28 cellular contexts compared by ENCODE assay signal in genomic region chr4:29762151-29762550, GRCh38.
"Had no signal": no experiment of that assay in that cellular context is flagged by ENCODE, and none has a peak within 500 bp of the region (broad histone marks: within the 10 kb centered on the region; RNA-seq: fewer than 3 reads in every experiment).

No MANE protein-coding gene starts in this region.

- H3K4me1 Mint-ChIP-seq: endodermal cell, mesothelial cell of epicardium, naive B cell had no signal

- H3K36me3 ChIP-seq: colonic mucosa, esophagus squamous epithelium, gastrocnemius medialis, heart right ventricle, left lung, lower lobe of right lung had no signal

- H3K27me3 ChIP-seq: colonic mucosa, esophagus squamous epithelium, gastrocnemius medialis, heart right ventricle, left lung had no signal

- H3K27me3 Mint-ChIP-seq: dendritic cell treated with granulocyte-macrophage colony-stimulating factor and Interleukin-4, amounts not matched to agents 40 ng/mL and 50 ng/mL, for 4 days; effector memory CD8-positive, alpha-beta T cell; naive B cell had no signal

- H3K4me1 ChIP-seq: colonic mucosa, esophagus squamous epithelium, gastrocnemius medialis, heart right ventricle, left lung, lower lobe of right lung had no signal

- DNase-seq: colonic mucosa; cortex of kidney; effector CD8-positive, alpha-beta T cell; effector memory CD8-positive, alpha-beta T cell; endodermal cell; erythroblast; esophagus squamous epithelium; foreskin fibroblast; foreskin melanocyte; gastrocnemius medialis; glutamatergic neuron; head of caudate nucleus; heart right ventricle; hippocampal formation; left cardiac atrium; left lung; left ventricle myocardium superior; lower lobe of right lung; mesenchymal stem cell; mucosa of descending colon; naive B cell had no signal

- H3K9me3 Mint-ChIP-seq: dendritic cell treated with granulocyte-macrophage colony-stimulating factor and Interleukin-4, amounts not matched to agents 40 ng/mL and 50 ng/mL, for 4 days; endodermal cell; mesothelial cell of epicardium had no signal

- H3K36me3 Mint-ChIP-seq: mesothelial cell of epicardium, naive B cell had no signal

- FAIRE-seq: endometrium, islet of Langerhans, keratinocyte had no signal

- ATAC-seq: effector memory CD8-positive, alpha-beta T cell; esophagus mucosa; gastrocnemius medialis; heart right ventricle; left cardiac atrium; left lung; left ventricle myocardium superior; lower lobe of right lung; mucosa of descending colon had no signal

- H3K27ac ChIP-seq: colonic mucosa, epithelial cell of prostate, esophagus squamous epithelium, gastrocnemius medialis, heart right ventricle, left lung, lower lobe of right lung had no signal

- H3K4me3 ChIP-seq: colonic mucosa, esophagus squamous epithelium, gastrocnemius medialis, heart right ventricle, left lung, lower lobe of right lung, mucosa of descending colon had no signal

- H3K4me3 Mint-ChIP-seq: dendritic cell treated with granulocyte-macrophage colony-stimulating factor and Interleukin-4, amounts not matched to agents 40 ng/mL and 50 ng/mL, for 4 days; effector memory CD8-positive, alpha-beta T cell; endodermal cell; mesothelial cell of epicardium; naive B cell had no signal

- H3K27ac Mint-ChIP-seq: dendritic cell treated with granulocyte-macrophage colony-stimulating factor and Interleukin-4, amounts not matched to agents 40 ng/mL and 50 ng/mL, for 4 days; effector memory CD8-positive, alpha-beta T cell; endodermal cell; mesothelial cell of epicardium; naive B cell had no signal

- H3K9me3 ChIP-seq: colonic mucosa, esophagus squamous epithelium, gastrocnemius medialis, left lung, lower lobe of right lung had no signal
